Comparison of ENCODE assay signal across 8 cellular contexts in the genomic region with DNA sequence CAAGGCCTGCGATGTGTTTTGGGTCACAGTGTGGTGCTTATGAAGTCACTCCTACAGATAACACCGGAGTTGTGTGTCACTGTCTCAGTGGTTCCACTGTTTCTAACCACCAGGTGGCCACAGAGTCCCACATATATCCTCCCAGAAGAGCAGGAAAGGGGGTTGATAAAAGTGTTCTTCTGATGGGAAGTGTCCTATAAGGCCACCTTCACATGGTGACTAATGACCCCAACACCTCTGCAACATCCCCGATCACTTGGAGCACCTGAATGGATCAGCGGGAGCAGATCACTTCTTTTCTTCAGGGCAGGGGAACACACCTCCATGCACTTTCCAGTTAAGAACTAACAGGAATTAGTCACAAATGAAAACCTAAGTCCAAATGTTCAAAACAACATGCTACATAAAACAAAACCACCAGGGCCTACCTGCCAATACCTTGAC.
DNase-seq lines count a peak whose midpoint lies in the region; ATAC-seq, FAIRE-seq and TF ChIP-seq lines count a peak whose summit lies in the region.
"Not testable (repeated sequence)": the region's sequence is repeated elsewhere in the genome, so short reads cannot be mapped to it uniquely, and the experiment has no call there.

No MANE protein-coding gene starts in this region.

- peak; percentile 82 for DNase-seq in DMS 273 (lab: John Stamatoyannopoulos, UW; ENCODE audit: unreplicated experiment)
- peak; percentile 53 for DNase-seq in NCI-H69 (lab: John Stamatoyannopoulos, UW)
- DNase-seq in activated B cell treated with CpG ODN at 0.5 μM for 24 hours = peak; percentile 42
- DNase-seq in astrocyte (ENCODE audit: low read depth) = peak; percentile 51
- peak; percentile 59 for DNase-seq in glutamatergic neuron
- peak; percentile 57 for DNase-seq in neuronal stem cell (ENCODE audit: low spot score)

- not testable (repeated sequence) for H2BK120ac ChIP-seq in neuronal stem cell (ENCODE audit: low read depth, low read length)

- not testable (repeated sequence) for H3K9me3 ChIP-seq in astrocyte (ENCODE audit: insufficient read depth, low read depth, low read length); neuronal stem cell (replicated peaks in 1 of 2; ENCODE audit: control insufficient read depth in 2 of 2, insufficient read depth in 1 of 2, low read depth in 1 of 2, low read length in 2 of 2)

- not testable (repeated sequence) for FAIRE-seq in astrocyte (lab: Jason Lieb, UNC)

- TF ChIP-seq CTCF in activated B cell treated with CpG ODN at 0.5 μM for 24 hours (IDR thresholded peaks at IDR 0.05) = not testable (repeated sequence)
- TF ChIP-seq CTCF in astrocyte (IDR thresholded peaks at IDR 0.05; ENCODE audit: insufficient read depth, low read depth, low read length) = peak; percentile 62
- TF ChIP-seq CTCF in glutamatergic neuron (IDR thresholded peaks at IDR 0.05; ENCODE audit: partially characterized antibody, unreplicated experiment) = peak; percentile 87

- not testable (repeated sequence) for H3K27me3 ChIP-seq in astrocyte (ENCODE audit: insufficient read depth, low read length); neuronal stem cell (ENCODE audit: control insufficient read depth in 3 of 3, insufficient read depth in 3 of 3, low read depth in 1 of 3, low read length in 3 of 3)

- not testable (repeated sequence) for H2BK15ac ChIP-seq in neuronal stem cell (ENCODE audit: low read length)

- H2BK5ac ChIP-seq in neuronal stem cell (ENCODE audit: low read length) = not testable (repeated sequence)

- H2BK12ac ChIP-seq in neuronal stem cell (ENCODE audit: low read length) = not testable (repeated sequence)

- H3K4me1 Mint-ChIP-seq in activated B cell treated with CpG ODN at 0.5 μM for 24 hours = peaks cover 24% of the 10 kb centered on the region
- peaks cover 19% of the 10 kb centered on the region for H3K4me1 Mint-ChIP-seq in astrocyte (ENCODE audit: low read depth, unreplicated experiment)
- H3K4me1 Mint-ChIP-seq in glutamatergic neuron (ENCODE audit: low read depth, unreplicated experiment) = not testable (repeated sequence)
- H3K4me1 Mint-ChIP-seq in stimulated activated memory B cell treated with anti-CD40 and anti-IgM and Interleukin-4, amounts not matched to agents 10 μg/mL and 1 μg/mL and 100 μg/mL, for 72 hours = peaks cover 27% of the 10 kb centered on the region

- H3K4me3 Mint-ChIP-seq in activated B cell treated with CpG ODN at 0.5 μM for 24 hours; astrocyte (ENCODE audit: unreplicated experiment); glutamatergic neuron (ENCODE audit: unreplicated experiment); stimulated activated memory B cell treated with anti-CD40 and anti-IgM and Interleukin-4, amounts not matched to agents 10 μg/mL and 1 μg/mL and 100 μg/mL, for 72 hours: not testable (repeated sequence)

- not testable (repeated sequence) for H3K27ac ChIP-seq in astrocyte (ENCODE audit: low read depth, low read length); neuronal stem cell (replicated peaks; ENCODE audit: low read length)

- H3K27me3 Mint-ChIP-seq in activated B cell treated with CpG ODN at 0.5 μM for 24 hours; astrocyte (ENCODE audit: low read depth, unreplicated experiment); glutamatergic neuron (ENCODE audit: unreplicated experiment); stimulated activated memory B cell treated with anti-CD40 and anti-IgM and Interleukin-4, amounts not matched to agents 10 μg/mL and 1 μg/mL and 100 μg/mL, for 72 hours: not testable (repeated sequence)

- not testable (repeated sequence) for H3K18ac ChIP-seq in neuronal stem cell (ENCODE audit: low read length)

- not testable (repeated sequence) for H3K23ac ChIP-seq in neuronal stem cell (ENCODE audit: low read depth, low read length, poor library complexity)

- WGBS in neuronal stem cell (ENCODE audit: extremely low coverage in 2 of 2, insufficient read length in 2 of 2, insufficient replicate concordance in 1 of 2), 2 donors = no CpG with 5 or more reads among the region's 4 CpGs

- H3K9ac ChIP-seq in astrocyte (ENCODE audit: low read length); neuronal stem cell (ENCODE audit: low read depth, low read length, poor library complexity): not testable (repeated sequence)

- not testable (repeated sequence) for H3K4ac ChIP-seq in neuronal stem cell (ENCODE audit: low read length)

- intact Hi-C loops in activated B cell treated with CpG ODN at 0.5 μM for 24 hours (cut with micrococcal nuclease) = not testable (repeated sequence)

- POLR2A ChIA-PET in activated B cell treated with CpG ODN at 0.5 μM for 24 hours (lab: Charles Lee) = interaction anchor here (1.1 to 2.6 kb wide), 2 partner anchors 108 to 151 kb away, joined by 3 to 21 read pairs; no protein-coding TSS in a partner anchor

- not testable (repeated sequence) for H4K8ac ChIP-seq in neuronal stem cell (ENCODE audit: low read depth, low read length)

- not testable (repeated sequence) for H3K14ac ChIP-seq in neuronal stem cell (ENCODE audit: low read length)

- peak overlapping the region; percentile 56 for H3K27ac Mint-ChIP-seq in activated B cell treated with CpG ODN at 0.5 μM for 24 hours
- not testable (repeated sequence) for H3K27ac Mint-ChIP-seq in astrocyte (ENCODE audit: unreplicated experiment); glutamatergic neuron (ENCODE audit: unreplicated experiment)
- H3K27ac Mint-ChIP-seq in stimulated activated memory B cell treated with anti-CD40 and anti-IgM and Interleukin-4, amounts not matched to agents 10 μg/mL and 1 μg/mL and 100 μg/mL, for 72 hours = peak overlapping the region; percentile 57

- not testable (repeated sequence) for H4K20me1 ChIP-seq in astrocyte (ENCODE audit: insufficient read depth, low read length)

- H3K4me3 ChIP-seq in astrocyte (ENCODE audit: insufficient read depth, low read depth, low read length); neuronal stem cell (ENCODE audit: low read length in 2 of 2): not testable (repeated sequence)

- H3K36me3 Mint-ChIP-seq in activated B cell treated with CpG ODN at 0.5 μM for 24 hours (ENCODE audit: low read depth); astrocyte (ENCODE audit: low read depth, unreplicated experiment); glutamatergic neuron (ENCODE audit: unreplicated experiment); stimulated activated memory B cell treated with anti-CD40 and anti-IgM and Interleukin-4, amounts not matched to agents 10 μg/mL and 1 μg/mL and 100 μg/mL, for 72 hours: not testable (repeated sequence)

- H3K79me1 ChIP-seq in neuronal stem cell (ENCODE audit: low read depth, low read length) = not testable (repeated sequence)

- not testable (repeated sequence) for H4K91ac ChIP-seq in neuronal stem cell (ENCODE audit: low read depth, low read length, poor library complexity)

- not testable (repeated sequence) for H3K79me2 ChIP-seq in astrocyte (ENCODE audit: insufficient read depth, low read length)

- H3K36me3 ChIP-seq in astrocyte (ENCODE audit: insufficient read depth, low read length); neuronal stem cell (replicated peaks in 1 of 2; ENCODE audit: control insufficient read depth in 2 of 2, insufficient read depth in 2 of 2, low read length in 2 of 2): not testable (repeated sequence)

- ATAC-seq in HG03378 (IDR thresholded peaks at IDR 0.05; ENCODE audit: unreplicated experiment) = peak; percentile 47
- ATAC-seq in activated B cell treated with CpG ODN at 0.5 μM for 24 hours (ENCODE audit: low read depth) = peak; percentile 97
- peak; percentile 87 for ATAC-seq in stimulated activated memory B cell treated with anti-CD40 and anti-IgM and Interleukin-4, amounts not matched to agents 10 μg/mL and 1 μg/mL and 100 μg/mL, for 72 hours

- H2AK5ac ChIP-seq in neuronal stem cell (ENCODE audit: low read depth, low read length) = not testable (repeated sequence)

- CTCF ChIA-PET in activated B cell treated with CpG ODN at 0.5 μM for 24 hours (lab: Charles Lee) = interaction anchor here (0.7 to 1.8 kb wide), 5 partner anchors 12 to 60 kb away, joined by 3 to 6 read pairs (median 4); no protein-coding TSS in a partner anchor

- peaks cover 17% of the 10 kb centered on the region for H3K4me1 ChIP-seq in astrocyte (ENCODE audit: insufficient read depth, low read length)
- H3K4me1 ChIP-seq in neuronal stem cell (ENCODE audit: control insufficient read depth in 2 of 2, insufficient read depth in 1 of 2, low read depth in 1 of 2, low read length in 2 of 2) = not testable (repeated sequence)

- H3K9me3 Mint-ChIP-seq in activated B cell treated with CpG ODN at 0.5 μM for 24 hours; astrocyte (ENCODE audit: unreplicated experiment); glutamatergic neuron (ENCODE audit: unreplicated experiment); stimulated activated memory B cell treated with anti-CD40 and anti-IgM and Interleukin-4, amounts not matched to agents 10 μg/mL and 1 μg/mL and 100 μg/mL, for 72 hours: not testable (repeated sequence)

- H2AFZ ChIP-seq in astrocyte (ENCODE audit: low read depth, low read length); neuronal stem cell (ENCODE audit: low read length): not testable (repeated sequence)

- H3K4me2 ChIP-seq in astrocyte (ENCODE audit: low read length) = peak overlapping the region; percentile 44
- H3K4me2 ChIP-seq in neuronal stem cell (ENCODE audit: insufficient read depth, low read length, poor library complexity, severe bottlenecking) = not testable (repeated sequence)

Comparison
In these comparisons a context has a peak if more than half of its experiments do, and no peak if none do; other contexts are left out.
1. ATAC-seq: peak in every context shown above with its lines; median percentile 97 in activated B cell treated with CpG ODN at 0.5 μM for 24 hours; 87 in stimulated activated memory B cell treated with anti-CD40 and anti-IgM and Interleukin-4, amounts not matched to agents 10 μg/mL and 1 μg/mL and 100 μg/mL, for 72 hours; 47 in HG03378.